ENCODE assay signal across 1 cellular context in genomic region chr16:55282441-55282840, GRCh38.
TF ChIP-seq lines count a peak whose summit lies in the region.

No MANE protein-coding gene starts in this region.

TF ChIP-seq in SK-N-SH treated with all-trans-retinoic acid at 6 μM for 48 hours, 23 proteins besides CTCF, POLR2A, EP300 and RAD21 (continued from another document):
- TF ChIP-seq ESRRG (CRISPR knock-in tag; IDR thresholded peaks at IDR 0.05) (no peak), ZC3H10 (CRISPR knock-in tag; IDR thresholded peaks at IDR 0.05) (no peak), PPARA (CRISPR knock-in tag; IDR thresholded peaks at IDR 0.05; ENCODE audit: borderline replicate concordance) (no peak), ZNF565 (CRISPR knock-in tag; conservative IDR thresholded peaks at IDR 0.05; ENCODE audit: low read depth) (no peak), TCF4 (CRISPR knock-in tag; IDR thresholded peaks at IDR 0.05; ENCODE audit: borderline replicate concordance) (no peak), OSR1 (CRISPR knock-in tag; IDR thresholded peaks at IDR 0.05) (no peak), GLIS3 (CRISPR knock-in tag; IDR thresholded peaks at IDR 0.05) (no peak), TOX (CRISPR knock-in tag; IDR thresholded peaks at IDR 0.05; ENCODE audit: borderline replicate concordance) (no peak)
- TF ChIP-seq, protein P1, sequence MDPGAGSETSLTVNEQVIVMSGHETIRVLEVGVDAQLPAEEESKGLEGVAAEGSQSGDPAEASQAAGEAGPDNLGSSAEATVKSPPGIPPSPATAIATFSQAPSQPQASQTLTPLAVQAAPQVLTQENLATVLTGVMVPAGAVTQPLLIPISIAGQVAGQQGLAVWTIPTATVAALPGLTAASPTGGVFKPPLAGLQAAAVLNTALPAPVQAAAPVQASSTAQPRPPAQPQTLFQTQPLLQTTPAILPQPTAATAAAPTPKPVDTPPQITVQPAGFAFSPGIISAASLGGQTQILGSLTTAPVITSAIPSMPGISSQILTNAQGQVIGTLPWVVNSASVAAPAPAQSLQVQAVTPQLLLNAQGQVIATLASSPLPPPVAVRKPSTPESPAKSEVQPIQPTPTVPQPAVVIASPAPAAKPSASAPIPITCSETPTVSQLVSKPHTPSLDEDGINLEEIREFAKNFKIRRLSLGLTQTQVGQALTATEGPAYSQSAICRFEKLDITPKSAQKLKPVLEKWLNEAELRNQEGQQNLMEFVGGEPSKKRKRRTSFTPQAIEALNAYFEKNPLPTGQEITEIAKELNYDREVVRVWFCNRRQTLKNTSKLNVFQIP (CRISPR knock-in tag; IDR thresholded peaks at IDR 0.05; ENCODE audit: borderline replicate concordance, low read depth): no peak
